24 cellular contexts compared by ENCODE assay signal in genomic region chr9:123478967-123479602, GRCh38.
DNase-seq lines count a peak whose midpoint lies in the region; ATAC-seq, FAIRE-seq and TF ChIP-seq lines count a peak whose summit lies in the region.
"Had no signal": no experiment of that assay in that cellular context is flagged by ENCODE, and none has a peak within 500 bp of the region (broad histone marks: within the 10 kb centered on the region; RNA-seq: fewer than 3 reads in every experiment).

No MANE protein-coding gene starts in this region.

- TF ChIP-seq CTCF in heart left ventricle (IDR thresholded peaks at IDR 0.05) (no peak), bronchial epithelial cell (IDR thresholded peaks at IDR 0.05; ENCODE audit: insufficient read depth, low read length, severe bottlenecking) (no peak)

- no peaks in the 10 kb centered on the region for H3K9me3 ChIP-seq in heart left ventricle
- H3K9me3 ChIP-seq: A549, BE2C, Peyer's patch, SJSA1 had no signal

- H3K4me1 ChIP-seq in heart left ventricle, result peaks cover 0 to 12% (median 0%) of the 10 kb centered on the region in 12 donors
- H3K4me1 ChIP-seq: A549, BE2C, SJSA1 had no signal

- no peak overlapping the region for H3K27ac ChIP-seq in heart left ventricle
- H3K27ac ChIP-seq: A549, SJSA1 had no signal

- peak in 3 of 5 donors; percentile 14 to 45 (median 29) for DNase-seq in heart left ventricle
- DNase-seq in cardiac septum (ENCODE audit: low spot score), result no peak
- DNase-seq in bronchial epithelial cell (ENCODE audit: low read depth), result no peak
- DNase-seq in left lobe of liver (ENCODE audit: low spot score), result peak; percentile 84
- DNase-seq in renal cortical epithelial cell (ENCODE audit: low read depth), result peak; percentile 15
- no peak for DNase-seq in NCI-H82 (lab: John Stamatoyannopoulos, UW)
- DNase-seq in activated naive CD4-positive, alpha-beta T cell (lab: John Stamatoyannopoulos, UW), result no peak
- DNase-seq: BE2C, DMS53, GF-D8, H7, HFFc6, MM.1S, NCI-H1048, NCI-H1417 treated with DMSO at 0.1 percent for 48 hours, NCI-H187, NCI-H2227 treated with DMSO at 0.1 percent for 48 hours, NCI-H510A had no signal

- WGBS in heart left ventricle, 4 donors, result 59 to 75% (median 64%) methylated on average over 5 of the region's 5 CpGs

- ATAC-seq in heart left ventricle (peak in 3 of 4 donors; percentile 60 to 78 (median 69)), left lobe of liver (peak; percentile 71), GM18858 (IDR thresholded peaks at IDR 0.05; ENCODE audit: unreplicated experiment) (no peak)
- ATAC-seq: A549, K562 had no signal

- no peak overlapping the region for H3K4me3 ChIP-seq in heart left ventricle
- no peak overlapping the region for H3K4me3 ChIP-seq in bronchial epithelial cell (ENCODE audit: low read depth, low read length)
- H3K4me3 ChIP-seq: A549, K562, Peyer's patch, SJSA1 had no signal

- H3K27me3 ChIP-seq in heart left ventricle, result no peaks in the 10 kb centered on the region
- H3K27me3 ChIP-seq in bronchial epithelial cell (ENCODE audit: control insufficient read depth, insufficient read depth, low read length), result no peaks in the 10 kb centered on the region
- H3K27me3 ChIP-seq: BE2C, Peyer's patch, SJSA1 had no signal

- intact Hi-C loops in heart left ventricle (cut with DNase I) (no loop called here), cardiac septum (cut with DNase I) (no loop called here)

- no peak for TF ChIP-seq POLR2A in heart left ventricle (IDR thresholded peaks at IDR 0.05)

- peak; percentile 43 for FAIRE-seq in bronchial epithelial cell (lab: Jason Lieb, UNC)
- FAIRE-seq: A549, D721Med, K562 had no signal

- H3K36me3 ChIP-seq in heart left ventricle (no peaks in the 10 kb centered on the region), bronchial epithelial cell (ENCODE audit: control insufficient read depth, insufficient read depth, low read length) (no peaks in the 10 kb centered on the region)
- H3K36me3 ChIP-seq: BE2C, Peyer's patch, SJSA1 had no signal

Comparison
In these comparisons a context has a peak if more than half of its experiments do, and no peak if none do; other contexts are left out.
1. DNase-seq: peak in heart left ventricle (3 of 5), left lobe of liver (single experiment) and renal cortical epithelial cell (single experiment); none in cardiac septum (single experiment), bronchial epithelial cell (single experiment), NCI-H82 (single experiment) and activated naive CD4-positive, alpha-beta T cell (0 of 4).